ENCODE assay signal across 16 cellular contexts in genomic region chr15:70535955-70536338, GRCh38.
DNase-seq lines count a peak whose midpoint lies in the region; ATAC-seq and TF ChIP-seq lines count a peak whose summit lies in the region.
"Had no signal": no experiment of that assay in that cellular context is flagged by ENCODE, and none has a peak within 500 bp of the region (broad histone marks: within the 10 kb centered on the region; RNA-seq: fewer than 3 reads in every experiment).

No MANE protein-coding gene starts in this region.

- H3K27ac ChIP-seq in CD4-positive, CD25-positive, alpha-beta regulatory T cell (ENCODE audit: insufficient read depth, low read length, poor library complexity, severe bottlenecking), result no peak overlapping the region
- H3K27ac ChIP-seq in DND-41 (ENCODE audit: low read length) (peak overlapping the region; percentile 72), PC-9 (no peak overlapping the region)
- H3K27ac ChIP-seq: ascending aorta, GM23248, right atrium auricular region, thyroid gland, VCaP had no signal

- intact Hi-C loops in activated T-helper 1 cell treated with anti-CD3 and anti-CD28 coated beads, Interleukin-12 subunit alpha, Interleukin-12 subunit beta, Interleukin-2, Interleukin-4 antibody, amounts not matched to agents 30 ng/mL and 10 ng/mL and 1 ng/mL, durations not matched to agents 14 hours and 24 hours and 36 hours (cut with micrococcal nuclease), result loop anchor here (1.0 kb wide), 1 partner anchor 38 kb away; no protein-coding TSS in a partner anchor
- intact Hi-C loops in PC-9 (cut with micrococcal nuclease; ENCODE audit: unreplicated experiment), result no loop called here
- intact Hi-C loops in posterior cingulate gyrus (cut with DNase I), result no loop called here

- H3K4me3 ChIP-seq in CD4-positive, CD25-positive, alpha-beta regulatory T cell (ENCODE audit: low read depth, low read length), result peak overlapping the region; percentile 54
- H3K4me3 ChIP-seq in DND-41 (ENCODE audit: low read depth in 1 of 2, low read length in 2 of 2) (no peak overlapping the region), PC-9 (no peak overlapping the region)
- H3K4me3 ChIP-seq: ascending aorta, GM23248, lung, right atrium auricular region, thyroid gland had no signal

- in situ Hi-C loops in GM13977 (cut with MboI; ENCODE audit: low pct_unique_long_range_greater_than_20kb, low sequenced_read_pairs, unreplicated experiment), result no loop called here

- POLR2A ChIA-PET in PC-9 (lab: Charles Lee; ENCODE audit: unreplicated experiment), result no interaction called here

- no peaks in the 10 kb centered on the region for H3K36me3 Mint-ChIP-seq in CD4-positive, CD25-positive, alpha-beta regulatory T cell
- no peaks in the 10 kb centered on the region for H3K36me3 Mint-ChIP-seq in activated T-helper 1 cell treated with anti-CD3 and anti-CD28 coated beads, Interleukin-12 subunit alpha, Interleukin-12 subunit beta, Interleukin-2, Interleukin-4 antibody, amounts not matched to agents 30 ng/mL and 10 ng/mL and 1 ng/mL, durations not matched to agents 14 hours and 24 hours and 36 hours (ENCODE audit: low read depth)
- no peaks in the 10 kb centered on the region for H3K36me3 Mint-ChIP-seq in memory B cell

- CTCF ChIA-PET in PC-9 (lab: Charles Lee), result no interaction called here

- no peak overlapping the region; the same call in 1 of the 2 replicates for H3K9ac ChIP-seq in DND-41 (ENCODE audit: low read depth, low read length)
- H3K9ac ChIP-seq: GM23248 had no signal

- BruUV-seq in PC-9 (replicated peaks; lab: Mats Ljungman, UMichigan), result no TSS peak

- peaks cover 10% of the 10 kb centered on the region for H3K27me3 Mint-ChIP-seq in CD4-positive, CD25-positive, alpha-beta regulatory T cell
- peaks cover 20% of the 10 kb centered on the region for H3K27me3 Mint-ChIP-seq in activated T-helper 1 cell treated with anti-CD3 and anti-CD28 coated beads, Interleukin-12 subunit alpha, Interleukin-12 subunit beta, Interleukin-2, Interleukin-4 antibody, amounts not matched to agents 30 ng/mL and 10 ng/mL and 1 ng/mL, durations not matched to agents 14 hours and 24 hours and 36 hours (ENCODE audit: insufficient read depth)
- H3K27me3 Mint-ChIP-seq in memory B cell, result peaks cover 17% of the 10 kb centered on the region

- H3K4me3 Mint-ChIP-seq in CD4-positive, CD25-positive, alpha-beta regulatory T cell, result peak overlapping the region in 3 of 4 donors; percentile 79 to 88 (median 87)
- H3K4me3 Mint-ChIP-seq in activated T-helper 1 cell treated with anti-CD3 and anti-CD28 coated beads, Interleukin-12 subunit alpha, Interleukin-12 subunit beta, Interleukin-2, Interleukin-4 antibody, amounts not matched to agents 30 ng/mL and 10 ng/mL and 1 ng/mL, durations not matched to agents 14 hours and 24 hours and 36 hours, result peak overlapping the region; percentile 55
- H3K4me3 Mint-ChIP-seq in memory B cell, result peak overlapping the region; percentile 41

- peaks cover 4 to 62% (median 33%) of the 10 kb centered on the region in 4 donors for H3K4me1 Mint-ChIP-seq in CD4-positive, CD25-positive, alpha-beta regulatory T cell
- peaks cover 33% of the 10 kb centered on the region for H3K4me1 Mint-ChIP-seq in activated T-helper 1 cell treated with anti-CD3 and anti-CD28 coated beads, Interleukin-12 subunit alpha, Interleukin-12 subunit beta, Interleukin-2, Interleukin-4 antibody, amounts not matched to agents 30 ng/mL and 10 ng/mL and 1 ng/mL, durations not matched to agents 14 hours and 24 hours and 36 hours (ENCODE audit: low read depth)
- H3K4me1 Mint-ChIP-seq in memory B cell, result peaks cover 21% of the 10 kb centered on the region

- no peaks in the 10 kb centered on the region for H3K9me3 ChIP-seq in CD4-positive, CD25-positive, alpha-beta regulatory T cell (ENCODE audit: control insufficient read depth in 2 of 2, low read length in 2 of 2)
- no peaks in the 10 kb centered on the region for H3K9me3 ChIP-seq in DND-41 (ENCODE audit: insufficient read depth, low read length, severe bottlenecking)
- no peaks in the 10 kb centered on the region for H3K9me3 ChIP-seq in PC-9 (ENCODE audit: insufficient read depth, low read depth)
- H3K9me3 ChIP-seq: ascending aorta, right atrium auricular region, thyroid gland had no signal

- H2AFZ ChIP-seq in DND-41 (ENCODE audit: low read depth, low read length), result no peak overlapping the region
- H2AFZ ChIP-seq in PC-9, result no peak overlapping the region
- H2AFZ ChIP-seq: GM23248 had no signal

- peaks cover 32% of the 10 kb centered on the region for H3K4me1 ChIP-seq in CD4-positive, CD25-positive, alpha-beta regulatory T cell (ENCODE audit: control insufficient read depth, insufficient read depth, low read length, poor library complexity, severe bottlenecking)
- H3K4me1 ChIP-seq in DND-41 (ENCODE audit: insufficient read depth, low read length) (peaks cover 30% of the 10 kb centered on the region), PC-9 (replicated peaks; ENCODE audit: insufficient read depth) (peaks cover 13% of the 10 kb centered on the region)
- H3K4me1 ChIP-seq: ascending aorta, right atrium auricular region, thyroid gland had no signal

- no peaks in the 10 kb centered on the region for H3K27me3 ChIP-seq in CD4-positive, CD25-positive, alpha-beta regulatory T cell (ENCODE audit: control insufficient read depth, insufficient read depth, low read length)
- H3K27me3 ChIP-seq in DND-41 (ENCODE audit: insufficient read depth, low read length, poor library complexity), result no peaks in the 10 kb centered on the region
- no peaks in the 10 kb centered on the region for H3K27me3 ChIP-seq in PC-9 (ENCODE audit: insufficient read depth, low read depth)
- H3K27me3 ChIP-seq: ascending aorta, right atrium auricular region, thyroid gland had no signal

- H3K4me2 ChIP-seq in DND-41 (ENCODE audit: insufficient read depth, low read length) (peak overlapping the region; percentile 50), PC-9 (no peak overlapping the region)

- TF ChIP-seq CTCF in DND-41 (IDR thresholded peaks at IDR 0.05; ENCODE audit: borderline replicate concordance, extremely low read depth, low read length, poor library complexity, severe bottlenecking) (no peak), PC-9 (conservative IDR thresholded peaks at IDR 0.05) (no peak), GM13977 (IDR thresholded peaks at IDR 0.05; ENCODE audit: extremely low read depth, insufficient read depth, missing control alignments) (no peak)

- 0 out of 2 replicates have a peak, but pooled peaks cover 2% of the 10 kb centered on the region for H3F3A ChIP-seq in PC-9 (ENCODE audit: insufficient read depth, low read depth)

- DNase-seq in CD4-positive, CD25-positive, alpha-beta regulatory T cell, result no peak
- DNase-seq in DND-41, result no peak
- DNase-seq in activated T-helper 1 cell treated with anti-CD3 and anti-CD28 coated beads, Interleukin-12 subunit alpha, Interleukin-12 subunit beta, Interleukin-2, Interleukin-4 antibody, amounts not matched to agents 30 ng/mL and 10 ng/mL and 1 ng/mL, durations not matched to agents 14 hours and 24 hours and 36 hours (ENCODE audit: low spot score), result no peak
- DNase-seq in memory B cell (ENCODE audit: low spot score in 2 of 2), result no peak
- no peak for DNase-seq in PC-9
- DNase-seq in GM13977 (ENCODE audit: low spot score), result no peak
- no peak for DNase-seq in posterior cingulate gyrus
- DNase-seq: GM23248, NCI-H187 treated with DMSO at 0.1 percent for 48 hours, NCI-H510A treated with DMSO at 0.1 percent for 48 hours, thyroid gland had no signal

- H3K9me3 Mint-ChIP-seq in CD4-positive, CD25-positive, alpha-beta regulatory T cell, result peaks cover 0 to 3% (median 0%) of the 10 kb centered on the region in 7 donors
- no peaks in the 10 kb centered on the region for H3K9me3 Mint-ChIP-seq in activated T-helper 1 cell treated with anti-CD3 and anti-CD28 coated beads, Interleukin-12 subunit alpha, Interleukin-12 subunit beta, Interleukin-2, Interleukin-4 antibody, amounts not matched to agents 30 ng/mL and 10 ng/mL and 1 ng/mL, durations not matched to agents 14 hours and 24 hours and 36 hours
- no peaks in the 10 kb centered on the region for H3K9me3 Mint-ChIP-seq in memory B cell

- H4K20me1 ChIP-seq in DND-41 (ENCODE audit: insufficient read depth, low read length), result 0 out of 2 replicates have a peak, but pooled peaks cover 2% of the 10 kb centered on the region
- no peaks in the 10 kb centered on the region for H4K20me1 ChIP-seq in PC-9 (ENCODE audit: insufficient read depth)

- H3K36me3 ChIP-seq in CD4-positive, CD25-positive, alpha-beta regulatory T cell (ENCODE audit: control insufficient read depth, insufficient read depth, low read length), result no peaks in the 10 kb centered on the region
- H3K36me3 ChIP-seq in DND-41 (ENCODE audit: insufficient read depth, low read length) (no peaks in the 10 kb centered on the region), PC-9 (ENCODE audit: low read depth) (no peaks in the 10 kb centered on the region)
- H3K36me3 ChIP-seq: ascending aorta, right atrium auricular region, thyroid gland had no signal

- H3K79me2 ChIP-seq in DND-41 (ENCODE audit: insufficient read depth, low read length), result no peaks in the 10 kb centered on the region
- no peaks in the 10 kb centered on the region for H3K79me2 ChIP-seq in PC-9 (ENCODE audit: low read depth)

- H3K9me2 ChIP-seq in PC-9 (ENCODE audit: insufficient read depth), result no peaks in the 10 kb centered on the region

- peak overlapping the region; percentile 16 to 87 (median 85) for H3K27ac Mint-ChIP-seq in CD4-positive, CD25-positive, alpha-beta regulatory T cell
- no peak overlapping the region for H3K27ac Mint-ChIP-seq in activated T-helper 1 cell treated with anti-CD3 and anti-CD28 coated beads, Interleukin-12 subunit alpha, Interleukin-12 subunit beta, Interleukin-2, Interleukin-4 antibody, amounts not matched to agents 30 ng/mL and 10 ng/mL and 1 ng/mL, durations not matched to agents 14 hours and 24 hours and 36 hours
- no peak overlapping the region for H3K27ac Mint-ChIP-seq in memory B cell

- ATAC-seq in CD4-positive, CD25-positive, alpha-beta regulatory T cell (ENCODE audit: low read depth in 2 of 2), result no peak
- ATAC-seq in DND-41 (ENCODE audit: insufficient read depth, low read depth) (0 out of 3 replicates have a peak, but pooled peaks have one; percentile 5), memory B cell (ENCODE audit: low read depth) (no peak)
- ATAC-seq: Panc1 had no signal

Comparison
In these comparisons a context has a peak if more than half of its experiments do, and no peak if none do; other contexts are left out.
1. H3K27ac Mint-ChIP-seq: peak in CD4-positive, CD25-positive, alpha-beta regulatory T cell (3 of 3); none in activated T-helper 1 cell treated with anti-CD3 and anti-CD28 coated beads, Interleukin-12 subunit alpha, Interleukin-12 subunit beta, Interleukin-2, Interleukin-4 antibody, amounts not matched to agents 30 ng/mL and 10 ng/mL and 1 ng/mL, durations not matched to agents 14 hours and 24 hours and 36 hours (single experiment) and memory B cell (single experiment).
2. Peak in every context shown above with its lines, with median percentiles within 50 percentile points of each other: H3K4me3 Mint-ChIP-seq.